Comparison of ENCODE assay signal across 5 cellular contexts in genomic region chr15:32347037-32347436, GRCh38. TPM values are rescaled to one million over a fixed set of nuclear protein-coding genes. Genes with fewer than 3 reads are reported as not detected.
"Had no signal": no experiment of that assay in that cellular context is flagged by ENCODE, and none has a peak within 500 bp of the region (broad histone marks: within the 10 kb centered on the region; RNA-seq: fewer than 3 reads in every experiment).

No MANE protein-coding gene starts in this region.

RNA-seq across cellular contexts. Expression of gene GOLGA8K, which starts 56.1 kb away (rescaled TPM):
- total RNA-seq: epithelial cell of proximal tubule, left colon, smooth muscle cell had no signal
- polyA plus RNA-seq: fibroblast of lung, immature natural killer cell, smooth muscle cell had no signal
